In genomic region chr14:99654235-99655000, GRCh38 we compare ENCODE assay signal across 12 cellular contexts. TPM values are rescaled to one million over a fixed set of nuclear protein-coding genes. Genes with fewer than 3 reads are reported as not detected.
DNase-seq lines count a peak whose midpoint lies in the region; ATAC-seq and TF ChIP-seq lines count a peak whose summit lies in the region.
"Had no signal": no experiment of that assay in that cellular context is flagged by ENCODE, and none has a peak within 500 bp of the region (broad histone marks: within the 10 kb centered on the region; RNA-seq: fewer than 3 reads in every experiment).

No MANE protein-coding gene starts in this region.

- H3K4ac ChIP-seq in IMR-90 (ENCODE audit: low read depth, low read length), result no peak overlapping the region

- H3K4me1 ChIP-seq in IMR-90 (ENCODE audit: control insufficient read depth, insufficient read depth, low read length) (peaks cover 3% of the 10 kb centered on the region; the same call in 1 of the 2 replicates), right lobe of liver (no peaks in the 10 kb centered on the region)
- H3K4me1 ChIP-seq: gastrocnemius medialis had no signal

- POLR2A ChIA-PET in AG04450 (lab: Yijun Ruan, JAX), result interaction anchor here (0.9 to 1.2 kb wide), 2 partner anchors 29 to 31 kb away, joined by 5 to 9 read pairs; partner anchors contain the start of gene CYP46A1
- POLR2A ChIA-PET in IMR-90 (lab: Charles Lee; ENCODE audit: unreplicated experiment), result no interaction called here
- POLR2A ChIA-PET in MCF 10A (lab: Yijun Ruan, JAX), result interaction anchor here (0.7 to 0.9 kb wide), 3 partner anchors 14 to 30 kb away, joined by 3 read pairs; partner anchors contain the start of gene CYP46A1

- CTCF ChIA-PET in AG04450 (lab: Charles Lee), result interaction anchor here (0.7 to 2.3 kb wide), 3 partner anchors 18 to 231 kb away, joined by 3 to 8 read pairs (median 5); no protein-coding TSS in a partner anchor
- CTCF ChIA-PET in IMR-90 (lab: Yijun Ruan, JAX), result no interaction called here
- CTCF ChIA-PET in MCF 10A (lab: Yijun Ruan, JAX), result interaction anchor here (0.5 to 1.0 kb wide), 9 partner anchors 10 to 512 kb away, joined by 3 to 5 read pairs (median 3); partner anchors contain the start of gene HHIPL1

- intact Hi-C loops in IMR-90 (cut with micrococcal nuclease), result no loop called here
- intact Hi-C loops in MCF 10A (cut with micrococcal nuclease), result no loop called here
- intact Hi-C loops in right lobe of liver (cut with DNase I), result no loop called here

- TF ChIP-seq POLR2A in IMR-90 (IDR thresholded peaks at IDR 0.05; ENCODE audit: low read depth, low read length) (no peak), right lobe of liver (IDR thresholded peaks at IDR 0.05) (no peak)

- peak; percentile 84 for ATAC-seq in IMR-90 (ENCODE audit: low read depth)
- ATAC-seq in right lobe of liver, result peak; percentile 53 to 91 (median 60)
- no peak for ATAC-seq in GM19023 (IDR thresholded peaks at IDR 0.05; ENCODE audit: unreplicated experiment)
- no peak for ATAC-seq in GM18520 (IDR thresholded peaks at IDR 0.05; ENCODE audit: unreplicated experiment)
- ATAC-seq in HG02623 (IDR thresholded peaks at IDR 0.05; ENCODE audit: unreplicated experiment), result no peak

- H3K27me3 ChIP-seq in AG04450 (ENCODE audit: control insufficient read depth, insufficient read depth, low read length), result peaks cover 10% of the 10 kb centered on the region
- H3K27me3 ChIP-seq in IMR-90 (ENCODE audit: control insufficient read depth, insufficient read depth, low read length), result peaks cover 20% of the 10 kb centered on the region
- H3K27me3 ChIP-seq in right lobe of liver, result no peaks in the 10 kb centered on the region

- no peaks in the 10 kb centered on the region for H3K9me3 Mint-ChIP-seq in MCF 10A (ENCODE audit: unreplicated experiment)

- WGBS in IMR-90 (ENCODE audit: extremely low coverage in 2 of 2, insufficient read length in 1 of 2), 2 experiments, result no CpG with 5 or more reads among the region's 7 CpGs
- 47% methylated on average over 6 of the region's 7 CpGs for whole genome bisulfite sequencing in right lobe of liver (ENCODE audit: insufficient coverage, low coverage, low lambda C conversion rate, missing lambda C conversion rate)

- no peak overlapping the region for H3K14ac ChIP-seq in IMR-90 (replicated peaks; ENCODE audit: low read depth, low read length)

- H3K56ac ChIP-seq in IMR-90 (ENCODE audit: extremely low read depth, insufficient read depth, low read length), result no peak overlapping the region

- TF ChIP-seq CTCF in AG04450 (IDR thresholded peaks at IDR 0.05; ENCODE audit: low read depth, low read length), result peak; percentile 29; the same call in 1 of the 2 replicates
- no peak for TF ChIP-seq CTCF in IMR-90 (conservative IDR thresholded peaks at IDR 0.05; ENCODE audit: low read depth, low read length)
- TF ChIP-seq CTCF in MCF 10A (IDR thresholded peaks at IDR 0.05; ENCODE audit: unreplicated experiment), result no peak
- no peak for TF ChIP-seq CTCF in right lobe of liver (IDR thresholded peaks at IDR 0.05)

- no peaks in the 10 kb centered on the region; the same call in 1 of the 2 replicates for H3K9me3 ChIP-seq in AG04450 (ENCODE audit: control insufficient read depth, insufficient read depth, low read length)
- no peaks in the 10 kb centered on the region for H3K9me3 ChIP-seq in IMR-90 (ENCODE audit: control insufficient read depth, insufficient read depth, low read length)
- H3K9me3 ChIP-seq in right lobe of liver, result no peaks in the 10 kb centered on the region
- H3K9me3 ChIP-seq: gastrocnemius medialis, tibial nerve had no signal

- H3K9me1 ChIP-seq in IMR-90 (ENCODE audit: insufficient read depth, low read length), result peaks cover 11% of the 10 kb centered on the region

- DNase-seq in AG04450 (ENCODE audit: low read depth, low spot score) (peak; percentile 46), IMR-90 (peak; percentile 81), MCF 10A (ENCODE audit: unreplicated experiment) (peak; percentile 70), right lobe of liver (no peak)
- DNase-seq in central memory CD4-positive, alpha-beta T cell, result no peak
- DNase-seq: gastrocnemius medialis, NCI-H2029 treated with DMSO at 0.1 percent for 48 hours had no signal

- no peak overlapping the region for H3K4me3 Mint-ChIP-seq in MCF 10A (ENCODE audit: unreplicated experiment)

- H3K27ac Mint-ChIP-seq in MCF 10A (ENCODE audit: low read depth, unreplicated experiment), result no peak overlapping the region

- no peak overlapping the region for H2BK120ac ChIP-seq in IMR-90 (ENCODE audit: low read depth, low read length)

- H3K36me3 ChIP-seq in IMR-90 (ENCODE audit: control insufficient read depth, insufficient read depth, low read length), result no peaks in the 10 kb centered on the region
- H3K36me3 ChIP-seq in right lobe of liver, result no peaks in the 10 kb centered on the region
- H3K36me3 ChIP-seq: gastrocnemius medialis, tibial nerve had no signal

- peak overlapping the region; percentile 64 for H2AFZ ChIP-seq in IMR-90 (replicated peaks; ENCODE audit: low read length, poor library complexity)

- H3K4me1 Mint-ChIP-seq in MCF 10A (ENCODE audit: insufficient read depth, unreplicated experiment), result peaks cover 9% of the 10 kb centered on the region

- H4K8ac ChIP-seq in IMR-90 (ENCODE audit: low read depth in 2 of 2, low read length in 2 of 2), result no peak overlapping the region

- no peak overlapping the region for H2BK20ac ChIP-seq in IMR-90 (ENCODE audit: low read depth, low read length)

- H3K23ac ChIP-seq in IMR-90 (ENCODE audit: low read depth, low read length), result no peak overlapping the region

- H3K18ac ChIP-seq in IMR-90 (ENCODE audit: low read depth, low read length), result no peak overlapping the region

- no peaks in the 10 kb centered on the region for H3K36me3 Mint-ChIP-seq in MCF 10A (ENCODE audit: insufficient read depth, unreplicated experiment)

- H2BK5ac ChIP-seq in IMR-90 (ENCODE audit: low read depth, low read length, poor library complexity, severe bottlenecking), result no peak overlapping the region

- H3K27ac ChIP-seq in AG04450 (ENCODE audit: low read depth, low read length), result peak overlapping the region; percentile 21
- no peak overlapping the region for H3K27ac ChIP-seq in IMR-90 (ENCODE audit: insufficient read depth, low read length)
- H3K27ac ChIP-seq in right lobe of liver, result no peak overlapping the region
- H3K27ac ChIP-seq: gastrocnemius medialis, skin epidermis, tibial nerve had no signal

- H2AK9ac ChIP-seq in IMR-90 (replicated peaks; ENCODE audit: low read depth, low read length, poor library complexity), result no peak overlapping the region

- in situ Hi-C loops in IMR-90 (cut with MboI; ENCODE audit: low sequenced_read_pairs), result no loop called here

- peaks cover 16% of the 10 kb centered on the region for H3K27me3 Mint-ChIP-seq in MCF 10A (ENCODE audit: insufficient read depth, unreplicated experiment)

- H4K5ac ChIP-seq in IMR-90 (ENCODE audit: low read depth, low read length), result no peak overlapping the region

- H3K4me2 ChIP-seq in IMR-90 (ENCODE audit: low read depth, low read length), result no peak overlapping the region

- dilution Hi-C loops in IMR-90 (cut with HindIII; ENCODE audit: low sequenced_read_pairs, unreplicated experiment), result no loop called here

- no peak overlapping the region for H4K91ac ChIP-seq in IMR-90 (ENCODE audit: insufficient read depth, low read depth, low read length)

- H3K4me3 ChIP-seq in AG04450 (ENCODE audit: low read depth, low read length) (no peak overlapping the region), IMR-90 (ENCODE audit: insufficient read depth, low read depth, low read length) (no peak overlapping the region), right lobe of liver (no peak overlapping the region)
- H3K4me3 ChIP-seq: gastrocnemius medialis, skin epidermis, tibial nerve had no signal

- TF ChIP-seq RAD21 in IMR-90 (IDR thresholded peaks at IDR 0.05; ENCODE audit: low read length), result no peak

- H4K20me1 ChIP-seq in IMR-90 (ENCODE audit: insufficient read depth, low read length), result no peaks in the 10 kb centered on the region

- no peak overlapping the region; the same call in 1 of the 2 replicates for H2AK5ac ChIP-seq in IMR-90 (ENCODE audit: low read depth, low read length)

- no peak overlapping the region for H3K9ac ChIP-seq in IMR-90 (ENCODE audit: low read depth, low read length)

- no TSS peak for BruUV-seq in IMR-90 (replicated peaks; lab: Mats Ljungman, UMichigan)
- BruUV-seq in MCF 10A (replicated peaks; lab: Mats Ljungman, UMichigan), result no TSS peak

- no peaks in the 10 kb centered on the region for H3K79me1 ChIP-seq in IMR-90 (ENCODE audit: low read depth in 1 of 2, low read length in 2 of 2)

- no peak overlapping the region for H2BK15ac ChIP-seq in IMR-90 (ENCODE audit: low read depth, low read length)

TF ChIP-seq in IMR-90, 13 proteins besides CTCF, POLR2A, EP300 and RAD21 (continues in another document):
- TF ChIP-seq BHLHE40 (IDR thresholded peaks at IDR 0.05; ENCODE audit: low read depth, low read length) (no peak), NFE2L2 (IDR thresholded peaks at IDR 0.05; ENCODE audit: low read depth, low read length) (no peak), FOS (IDR thresholded peaks at IDR 0.05; ENCODE audit: low read depth, low read length) (no peak), RCOR1 (IDR thresholded peaks at IDR 0.05; ENCODE audit: insufficient replicate concordance, low read length) (no peak)

RNA-seq across cellular contexts. Expression of gene HHIPL1, which starts 9.5 kb away (rescaled TPM):
- polyA plus RNA-seq in AG04450 (2011; rRNA removed) (1.1 and 1.2 TPM in 2 replicates), IMR-90 (2012; rRNA removed) (0.65 and 1.4 TPM in 2 replicates)
- polyA minus RNA-seq in AG04450 (2011; rRNA and poly(A)+ RNA removed), result 1.3 and 1.7 TPM in 2 replicates
- total RNA-seq in IMR-90 (2012; rRNA removed) (0.56 and 0.72 TPM in 2 replicates), MCF 10A (2022) (0.10 TPM in 1 of 2 replicates, not detected in the other), right lobe of liver (1 to 10 TPM in 1 of 6 experiments, under 1 TPM in 5; 0.43 to 1.4 (median 0.66) TPM)
- 0.48 and 1.5 TPM in 2 replicates for polyA plus RNA-seq in IMR-90 (2012; cell fraction: cytosol; rRNA removed)
- 0.64 and 1.3 TPM in 2 replicates for polyA plus RNA-seq in IMR-90 (2012; cell fraction: nucleus; rRNA removed; ENCODE audit: low replicate concordance)

RNA-seq across cellular contexts. Expression of gene CYP46A1, which starts 29.7 kb away (rescaled TPM):
- polyA plus RNA-seq in AG04450 (2011; rRNA removed) (0.07 and 0.14 TPM in 2 replicates), IMR-90 (2012; rRNA removed) (0.24 and 0.31 TPM in 2 replicates)
- 0.09 TPM in 1 of 2 replicates, not detected in the other for polyA minus RNA-seq in AG04450 (2011; rRNA and poly(A)+ RNA removed)
- total RNA-seq in IMR-90 (2012; rRNA removed) (under 0.01 and 0.18 TPM in 2 replicates), MCF 10A (2022) (0.20 and 0.30 TPM in 2 replicates), right lobe of liver (1 to 10 TPM in 1 of 6 experiments, under 1 TPM in 4, not detected in 1; 0.06 to 1.6 (median 0.42) TPM)
- polyA plus RNA-seq in IMR-90 (2012; cell fraction: cytosol; rRNA removed), result 0.09 and 0.31 TPM in 2 replicates
- 1.0 and 1.2 TPM in 2 replicates for polyA plus RNA-seq in IMR-90 (2012; cell fraction: nucleus; rRNA removed; ENCODE audit: low replicate concordance)

RNA-seq across cellular contexts. Expression of gene CCDC85C, which starts 50.4 kb away (rescaled TPM):
- 7.2 and 8.5 TPM in 2 replicates for polyA plus RNA-seq in AG04450 (2011; rRNA removed)
- polyA minus RNA-seq in AG04450 (2011; rRNA and poly(A)+ RNA removed), result 11.3 and 13.8 TPM in 2 replicates
- total RNA-seq in IMR-90 (2012; rRNA removed), result 13.9 and 16.0 TPM in 2 replicates
- 19.0 and 22.2 TPM in 2 replicates for polyA plus RNA-seq in IMR-90 (2012; rRNA removed)
- 10.9 and 15.5 TPM in 2 replicates for polyA plus RNA-seq in IMR-90 (2012; cell fraction: cytosol; rRNA removed)
- polyA plus RNA-seq in IMR-90 (2012; cell fraction: nucleus; rRNA removed; ENCODE audit: low replicate concordance), result 11.3 and 20.4 TPM in 2 replicates
- 19.1 and 29.9 TPM in 2 replicates for total RNA-seq in MCF 10A (2022)
- 10 to 100 TPM; 13.6 to 32.8 (median 21.8) TPM for total RNA-seq in right lobe of liver

Comparison
In these comparisons a context has a peak if more than half of its experiments do, and no peak if none do; other contexts are left out.
1. DNase-seq: peak in AG04450 (single experiment), IMR-90 (single experiment) and MCF 10A (single experiment); none in right lobe of liver (0 of 3) and central memory CD4-positive, alpha-beta T cell (single experiment).
2. ATAC-seq: peak in IMR-90 (single experiment) and right lobe of liver (4 of 4); none in GM19023 (single experiment), GM18520 (single experiment) and HG02623 (single experiment).